ENCODE assay signal across 17 cellular contexts in genomic region chr22:46039531-46039930, GRCh38.
DNase-seq lines count a peak whose midpoint lies in the region; ATAC-seq and TF ChIP-seq lines count a peak whose summit lies in the region.
"Had no signal": no experiment of that assay in that cellular context is flagged by ENCODE, and none has a peak within 500 bp of the region (broad histone marks: within the 10 kb centered on the region; RNA-seq: fewer than 3 reads in every experiment).

No MANE protein-coding gene starts in this region.

- H3K4me1 ChIP-seq in Panc1 (ENCODE audit: control insufficient read depth, insufficient read depth, low read length) = peaks cover 60% of the 10 kb centered on the region

- H3K9me3 ChIP-seq in Panc1 (ENCODE audit: control insufficient read depth, insufficient read depth, low read depth, low read length) = no peaks in the 10 kb centered on the region
- H3K9me3 ChIP-seq: BE2C had no signal

- H3K27me3 Mint-ChIP-seq in activated CD4-positive, alpha-beta memory T cell treated with anti-CD3 and anti-CD28 coated beads, Interleukin-2, amount 10 ng/mL, durations not matched to agents 7 days and 5 days = no peaks in the 10 kb centered on the region
- H3K27me3 Mint-ChIP-seq: activated CD4-positive, alpha-beta T cell treated with anti-CD3 and anti-CD28 coated beads, Interleukin-2, amount 10 ng/mL, durations not matched to agents 24 days and 14 days had no signal

- BruUV-seq in Panc1 (replicated peaks; lab: Mats Ljungman, UMichigan) = no TSS peak

- peak overlapping the region; percentile 83 for H3K27ac ChIP-seq in Panc1 (ENCODE audit: low read length)
- H3K27ac ChIP-seq in skin epidermis = peak overlapping the region in 19 of 21 experiments; percentile 19 to 99 (median 76)
- H3K27ac ChIP-seq: cardiac muscle cell had no signal

- DNase-seq in LHCN-M2 (ENCODE audit: low read depth) = peak; percentile 45
- DNase-seq in Panc1 (ENCODE audit: low read depth, low spot score) = no peak
- DNase-seq in fibroblast of peridontal ligament (ENCODE audit: extremely low read depth) = peak; percentile 51
- DNase-seq in activated CD4-positive, alpha-beta memory T cell treated with anti-CD3 and anti-CD28 coated beads, Interleukin-2, amount 10 ng/mL, durations not matched to agents 7 days and 5 days = no peak
- DNase-seq in NOMO-1 treated with DMSO at 0.1 percent for 48 hours (lab: John Stamatoyannopoulos, UW; ENCODE audit: unreplicated experiment) = no peak
- DNase-seq: activated CD4-positive, alpha-beta T cell treated with anti-CD3 and anti-CD28 coated beads, Interleukin-2, amount 10 ng/mL, durations not matched to agents 24 days and 14 days; activated CD8-positive, alpha-beta memory T cell treated with anti-CD3 and anti-CD28 coated beads, Interleukin-2, amount 50 U/mL, for 4 hours; BE2C; erythroblast; GOT3; Kasumi-1; left colon; NCI-H345 had no signal

- H3K27ac Mint-ChIP-seq in activated CD4-positive, alpha-beta memory T cell treated with anti-CD3 and anti-CD28 coated beads, Interleukin-2, amount 10 ng/mL, durations not matched to agents 7 days and 5 days = no peak overlapping the region
- H3K27ac Mint-ChIP-seq: activated CD4-positive, alpha-beta T cell treated with anti-CD3 and anti-CD28 coated beads, Interleukin-2, amount 10 ng/mL, durations not matched to agents 24 days and 14 days had no signal

- ATAC-seq in Panc1 (no peak), GM21381 (IDR thresholded peaks at IDR 0.05; ENCODE audit: unreplicated experiment) (no peak)
- ATAC-seq: left colon had no signal

- H3K36me3 Mint-ChIP-seq in activated CD4-positive, alpha-beta memory T cell treated with anti-CD3 and anti-CD28 coated beads, Interleukin-2, amount 10 ng/mL, durations not matched to agents 7 days and 5 days (ENCODE audit: low read depth) = no peaks in the 10 kb centered on the region

- H3K27me3 ChIP-seq in Panc1 (ENCODE audit: control insufficient read depth, insufficient read depth, low read length) = no peaks in the 10 kb centered on the region
- H3K27me3 ChIP-seq: BE2C had no signal

- TF ChIP-seq CTCF in Panc1 (IDR thresholded peaks at IDR 0.05) = no peak

- intact Hi-C loops in Panc1 (cut with micrococcal nuclease; ENCODE audit: unreplicated experiment) = no loop called here

- H3K36me3 ChIP-seq in Panc1 (ENCODE audit: control insufficient read depth, insufficient read depth, low read length) = peaks cover 3% of the 10 kb centered on the region; the same call in 1 of the 2 replicates
- H3K36me3 ChIP-seq: BE2C, cardiac muscle cell had no signal

- in situ Hi-C loops in Panc1 (cut with HindIII; ENCODE audit: low pct_unique_long_range_greater_than_20kb, low sequenced_read_pairs) = no loop called here

- CTCF ChIA-PET in Panc1 (lab: Charles Lee) = no interaction called here
- CTCF ChIA-PET in activated CD4-positive, alpha-beta memory T cell treated with anti-CD3 and anti-CD28 coated beads, Interleukin-2, amount 10 ng/mL, durations not matched to agents 7 days and 5 days (lab: Charles Lee) = interaction anchor here (6.2 kb wide), 1 partner anchor 32 kb away, joined by 72 read pairs; no protein-coding TSS in a partner anchor

- H3K4me3 ChIP-seq in Panc1 (ENCODE audit: low read depth in 2 of 2, low read length in 2 of 2) (no peak overlapping the region), skin epidermis (no peak overlapping the region)
- H3K4me3 ChIP-seq: cardiac muscle cell had no signal

- POLR2A ChIA-PET in Panc1 (lab: Charles Lee) = no interaction called here
- POLR2A ChIA-PET in activated CD4-positive, alpha-beta memory T cell treated with anti-CD3 and anti-CD28 coated beads, Interleukin-2, amount 10 ng/mL, durations not matched to agents 7 days and 5 days (lab: Charles Lee) = no interaction called here

- H3K9me3 Mint-ChIP-seq in activated CD4-positive, alpha-beta memory T cell treated with anti-CD3 and anti-CD28 coated beads, Interleukin-2, amount 10 ng/mL, durations not matched to agents 7 days and 5 days = no peaks in the 10 kb centered on the region
- H3K9me3 Mint-ChIP-seq: activated CD4-positive, alpha-beta T cell treated with anti-CD3 and anti-CD28 coated beads, Interleukin-2, amount 10 ng/mL, durations not matched to agents 24 days and 14 days; neural crest cell had no signal

- H3K4me1 Mint-ChIP-seq in activated CD4-positive, alpha-beta memory T cell treated with anti-CD3 and anti-CD28 coated beads, Interleukin-2, amount 10 ng/mL, durations not matched to agents 7 days and 5 days = peaks cover 33% of the 10 kb centered on the region

- no peak overlapping the region for H3K4me3 Mint-ChIP-seq in activated CD4-positive, alpha-beta memory T cell treated with anti-CD3 and anti-CD28 coated beads, Interleukin-2, amount 10 ng/mL, durations not matched to agents 7 days and 5 days
- H3K4me3 Mint-ChIP-seq: activated CD4-positive, alpha-beta T cell treated with anti-CD3 and anti-CD28 coated beads, Interleukin-2, amount 10 ng/mL, durations not matched to agents 24 days and 14 days had no signal

Comparison
In these comparisons a context has a peak if more than half of its experiments do, and no peak if none do; other contexts are left out.
1. DNase-seq: peak in LHCN-M2 (single experiment) and fibroblast of peridontal ligament (single experiment); none in Panc1 (single experiment), activated CD4-positive, alpha-beta memory T cell treated with anti-CD3 and anti-CD28 coated beads, Interleukin-2, amount 10 ng/mL, durations not matched to agents 7 days and 5 days (single experiment) and NOMO-1 treated with DMSO at 0.1 percent for 48 hours (single experiment).